Comparison of ENCODE assay signal across 23 cellular contexts in genomic region chr18:43539862-43540261, GRCh38.
DNase-seq lines count a peak whose midpoint lies in the region; ATAC-seq and TF ChIP-seq lines count a peak whose summit lies in the region.
"Had no signal": no experiment of that assay in that cellular context is flagged by ENCODE, and none has a peak within 500 bp of the region (broad histone marks: within the 10 kb centered on the region; RNA-seq: fewer than 3 reads in every experiment).

No MANE protein-coding gene starts in this region.

- H3K4me3 ChIP-seq in brain microvascular endothelial cell (ENCODE audit: low read depth, low read length) (no peak overlapping the region), aorta (ENCODE audit: low read length in 2 of 2) (no peak overlapping the region)
- H3K4me3 ChIP-seq: A549, BLaER1, K562, PC-9 had no signal

- no peak overlapping the region for H3K4me3 Mint-ChIP-seq in activated T-helper 17 cell treated with anti-CD3 and anti-CD28 coated beads, Interleukin-2, amount 50 U/mL, for 72 hours
- H3K4me3 Mint-ChIP-seq: CD4-positive, alpha-beta memory T cell had no signal

- no peaks in the 10 kb centered on the region for H3K4me1 Mint-ChIP-seq in activated T-helper 17 cell treated with anti-CD3 and anti-CD28 coated beads, Interleukin-2, amount 50 U/mL, for 72 hours
- H3K4me1 Mint-ChIP-seq: CD4-positive, alpha-beta memory T cell had no signal

- no peak overlapping the region for H3K27ac ChIP-seq in brain microvascular endothelial cell
- H3K27ac ChIP-seq in aorta (ENCODE audit: low read depth in 1 of 2, low read length in 2 of 2): no peak overlapping the region
- H3K27ac ChIP-seq: A549, BLaER1, PC-9 had no signal

- no peaks in the 10 kb centered on the region for H3K27me3 ChIP-seq in brain microvascular endothelial cell (replicated peaks)
- peaks cover 0 to 3% of the 10 kb centered on the region in 2 donors for H3K27me3 ChIP-seq in aorta (ENCODE audit: control insufficient read depth in 1 of 2, insufficient read depth in 2 of 2, low read length in 1 of 2)
- H3K27me3 ChIP-seq: BLaER1 had no signal

- in situ Hi-C loops in brain microvascular endothelial cell (cut with HindIII; ENCODE audit: low pct_ligation_motif_present, low sequenced_read_pairs): no loop called here

- ATAC-seq in aorta (ENCODE audit: low FRiP score): no peak
- no peak for ATAC-seq in activated T-helper 17 cell treated with anti-CD3 and anti-CD28 coated beads, Interleukin-2, amount 50 U/mL, for 72 hours (replicated peaks)
- ATAC-seq: A549, HepG2, K562, SK-N-SH treated with all-trans-retinoic acid at 6 μM for 48 hours had no signal

- peak; percentile 36 for DNase-seq in GM03348 (ENCODE audit: low spot score)
- peak; percentile 18 for DNase-seq in brain microvascular endothelial cell
- DNase-seq in iris pigment epithelial cell (ENCODE audit: low read depth): peak; percentile 9
- peak; percentile 10 for DNase-seq in stromal cell of bone marrow (ENCODE audit: low read depth)
- DNase-seq in aorta: no peak
- DNase-seq in SHP77 treated with DMSO at 0.1 percent for 48 hours (lab: John Stamatoyannopoulos, UW): no peak
- DNase-seq: Caco-2; CD4-positive, alpha-beta memory T cell; DND-41; MM.1S; NCI-H1048; NCI-H1417 treated with DMSO at 0.1 percent for 48 hours; NCI-H187; NCI-H446; NCI-H526; PC-9; RPMI8226 had no signal

- no peaks in the 10 kb centered on the region for H3K36me3 Mint-ChIP-seq in activated T-helper 17 cell treated with anti-CD3 and anti-CD28 coated beads, Interleukin-2, amount 50 U/mL, for 72 hours (ENCODE audit: low read depth)
- H3K36me3 Mint-ChIP-seq: CD4-positive, alpha-beta memory T cell had no signal

- H3K9me3 Mint-ChIP-seq in activated T-helper 17 cell treated with anti-CD3 and anti-CD28 coated beads, Interleukin-2, amount 50 U/mL, for 72 hours: peaks cover 14% of the 10 kb centered on the region

- H3K27ac Mint-ChIP-seq in activated T-helper 17 cell treated with anti-CD3 and anti-CD28 coated beads, Interleukin-2, amount 50 U/mL, for 72 hours: no peak overlapping the region
- H3K27ac Mint-ChIP-seq: CD4-positive, alpha-beta memory T cell had no signal

- no peaks in the 10 kb centered on the region for H3K4me1 ChIP-seq in aorta (ENCODE audit: control insufficient read depth in 1 of 2, insufficient read depth in 2 of 2, low read length in 2 of 2)
- H3K4me1 ChIP-seq: A549, BLaER1, Caco-2 had no signal

- intact Hi-C loops in aorta (cut with DNase I): no loop called here

- TF ChIP-seq CTCF in brain microvascular endothelial cell (IDR thresholded peaks at IDR 0.05; ENCODE audit: low read depth, low read length, missing control alignments): no peak

- H3K36me3 ChIP-seq in brain microvascular endothelial cell (replicated peaks) (no peaks in the 10 kb centered on the region), aorta (ENCODE audit: control insufficient read depth in 1 of 2, insufficient read depth in 2 of 2, low read length in 1 of 2) (no peaks in the 10 kb centered on the region)
- H3K36me3 ChIP-seq: BLaER1 had no signal

- H3K9me3 ChIP-seq in aorta (ENCODE audit: control insufficient read depth, low read length): peaks cover 1% of the 10 kb centered on the region
- H3K9me3 ChIP-seq: A549, BLaER1, Caco-2 had no signal

- no peaks in the 10 kb centered on the region for H3K27me3 Mint-ChIP-seq in activated T-helper 17 cell treated with anti-CD3 and anti-CD28 coated beads, Interleukin-2, amount 50 U/mL, for 72 hours
- H3K27me3 Mint-ChIP-seq: CD4-positive, alpha-beta memory T cell had no signal

- WGBS in aorta, 2 donors: 16 to 20% methylated on average over 1 of the region's 1 CpG

Comparison
In these comparisons a context has a peak if more than half of its experiments do, and no peak if none do; other contexts are left out.
1. DNase-seq: peak in GM03348 (single experiment), brain microvascular endothelial cell (single experiment), iris pigment epithelial cell (single experiment) and stromal cell of bone marrow (single experiment); none in aorta (0 of 2) and SHP77 treated with DMSO at 0.1 percent for 48 hours (single experiment).